Comparison of ENCODE assay signal across 26 cellular contexts in genomic region chr1:19300211-19300610, GRCh38.
"Had no signal": no experiment of that assay in that cellular context is flagged by ENCODE, and none has a peak within 500 bp of the region (broad histone marks: within the 10 kb centered on the region; RNA-seq: fewer than 3 reads in every experiment).

No MANE protein-coding gene starts in this region.

- H3K27ac ChIP-seq: body of pancreas, cardiac muscle cell, lower lobe of right lung, testis, vagina, WERI-Rb-1 had no signal

- H3K27ac Mint-ChIP-seq: activated CD4-positive, alpha-beta T cell treated with anti-CD3 and anti-CD28 coated beads, Interleukin-2, amount 10 ng/mL, durations not matched to agents 7 days and 5 days; activated CD8-positive, alpha-beta memory T cell treated with anti-CD3 and anti-CD28 coated beads, Interleukin-2, amount 10 ng/mL, durations not matched to agents 7 days and 5 days; activated CD8-positive, alpha-beta T cell treated with anti-CD3 and anti-CD28 coated beads for 36 hours; activated naive CD4-positive, alpha-beta T cell treated with anti-CD3 and anti-CD28 coated beads, Interleukin-2, amount 50 U/mL, for 24 hours; stimulated activated naive B cell treated with anti-CD40 and anti-IgM and Interleukin-4, amounts not matched to agents 10 μg/mL and 1 μg/mL and 100 μg/mL, for 72 hours; type B pancreatic cell had no signal

- H3K4me3 ChIP-seq: body of pancreas, cardiac muscle cell, lower lobe of right lung, mucosa of descending colon, testis, vagina had no signal

- DNase-seq: activated CD4-positive, alpha-beta T cell treated with anti-CD3 and anti-CD28 coated beads, Interleukin-2, amount 10 ng/mL, durations not matched to agents 7 days and 5 days; activated CD4-positive, CD25-positive, alpha-beta regulatory T cell treated with anti-CD3 and anti-CD28 coated beads, Interleukin-2, amount 50 U/mL, for 72 hours; activated CD8-positive, alpha-beta memory T cell treated with anti-CD3 and anti-CD28 coated beads, Interleukin-2, amount 10 ng/mL, durations not matched to agents 7 days and 5 days; activated CD8-positive, alpha-beta T cell treated with anti-CD3 and anti-CD28 coated beads for 36 hours; activated gamma-delta T cell treated with Interleukin-2 at 50 U/mL for 16 hours; activated T-cell treated with anti-CD3 and anti-CD28 coated beads for 4 hours; anterior cingulate cortex; body of pancreas; foreskin fibroblast; kidney; lower lobe of right lung; mesendoderm; naive B cell; posterior cingulate gyrus; stimulated activated CD4-positive, alpha-beta T cell treated with anti-CD3 and anti-CD28 coated beads, Interleukin-2, amount 100 ng/mL, for 48 hours; stimulated activated CD8-positive, alpha-beta memory T cell treated with anti-CD3 and anti-CD28 coated beads, Interleukin-4, amount 100 ng/mL, for 48 hours; stimulated activated naive B cell treated with anti-CD40 and anti-IgM and Interleukin-4, amounts not matched to agents 10 μg/mL and 1 μg/mL and 100 μg/mL, for 72 hours; testis; WERI-Rb-1 had no signal

- H3K27me3 Mint-ChIP-seq: activated CD4-positive, alpha-beta T cell treated with anti-CD3 and anti-CD28 coated beads, Interleukin-2, amount 10 ng/mL, durations not matched to agents 7 days and 5 days; activated CD8-positive, alpha-beta memory T cell treated with anti-CD3 and anti-CD28 coated beads, Interleukin-2, amount 10 ng/mL, durations not matched to agents 7 days and 5 days; activated CD8-positive, alpha-beta T cell treated with anti-CD3 and anti-CD28 coated beads for 36 hours; activated naive CD4-positive, alpha-beta T cell treated with anti-CD3 and anti-CD28 coated beads, Interleukin-2, amount 50 U/mL, for 24 hours; naive B cell; stimulated activated naive B cell treated with anti-CD40 and anti-IgM and Interleukin-4, amounts not matched to agents 10 μg/mL and 1 μg/mL and 100 μg/mL, for 72 hours; type B pancreatic cell had no signal

- H3K4me3 Mint-ChIP-seq: activated CD4-positive, alpha-beta T cell treated with anti-CD3 and anti-CD28 coated beads, Interleukin-2, amount 10 ng/mL, durations not matched to agents 7 days and 5 days; activated CD8-positive, alpha-beta memory T cell treated with anti-CD3 and anti-CD28 coated beads, Interleukin-2, amount 10 ng/mL, durations not matched to agents 7 days and 5 days; activated CD8-positive, alpha-beta T cell treated with anti-CD3 and anti-CD28 coated beads for 36 hours; activated naive CD4-positive, alpha-beta T cell treated with anti-CD3 and anti-CD28 coated beads, Interleukin-2, amount 50 U/mL, for 24 hours; naive B cell; neural crest cell; stimulated activated naive B cell treated with anti-CD40 and anti-IgM and Interleukin-4, amounts not matched to agents 10 μg/mL and 1 μg/mL and 100 μg/mL, for 72 hours; type B pancreatic cell had no signal

- H3K4me1 ChIP-seq: body of pancreas, lower lobe of right lung, vagina had no signal

- ATAC-seq: activated CD8-positive, alpha-beta memory T cell treated with anti-CD3 and anti-CD28 coated beads, Interleukin-2, amount 10 ng/mL, durations not matched to agents 7 days and 5 days; activated CD8-positive, alpha-beta T cell treated with anti-CD3 and anti-CD28 coated beads for 36 hours; body of pancreas; lower lobe of right lung; mucosa of descending colon; sciatic nerve; stimulated activated naive B cell treated with anti-CD40 and anti-IgM and Interleukin-4, amounts not matched to agents 10 μg/mL and 1 μg/mL and 100 μg/mL, for 72 hours had no signal

- H3K9me3 ChIP-seq: testis, vagina had no signal

- H3K4me1 Mint-ChIP-seq: activated CD4-positive, alpha-beta T cell treated with anti-CD3 and anti-CD28 coated beads, Interleukin-2, amount 10 ng/mL, durations not matched to agents 7 days and 5 days; activated CD8-positive, alpha-beta memory T cell treated with anti-CD3 and anti-CD28 coated beads, Interleukin-2, amount 10 ng/mL, durations not matched to agents 7 days and 5 days; activated naive CD4-positive, alpha-beta T cell treated with anti-CD3 and anti-CD28 coated beads, Interleukin-2, amount 50 U/mL, for 24 hours; neural crest cell; stimulated activated naive B cell treated with anti-CD40 and anti-IgM and Interleukin-4, amounts not matched to agents 10 μg/mL and 1 μg/mL and 100 μg/mL, for 72 hours had no signal

- H3K27me3 ChIP-seq: body of pancreas, cardiac muscle cell, testis, vagina had no signal
